13 cellular contexts compared by ENCODE assay signal in genomic region chr15:101062471-101063171, GRCh38.
DNase-seq lines count a peak whose midpoint lies in the region; ATAC-seq and TF ChIP-seq lines count a peak whose summit lies in the region.
"Had no signal": no experiment of that assay in that cellular context is flagged by ENCODE, and none has a peak within 500 bp of the region (broad histone marks: within the 10 kb centered on the region; RNA-seq: fewer than 3 reads in every experiment).

No MANE protein-coding gene starts in this region.

- no peak overlapping the region for H3K27ac Mint-ChIP-seq in activated T-helper 17 cell treated with anti-CD3 and anti-CD28 coated beads, Interleukin-2, amount 50 U/mL, for 72 hours
- H3K27ac Mint-ChIP-seq: HFFc6 had no signal

- H3K4me1 ChIP-seq in sigmoid colon = peaks cover 0 to 15% (median 15%) of the 10 kb centered on the region in 4 donors
- peaks cover 0 to 6% (median 0%) of the 10 kb centered on the region in 3 donors for H3K4me1 ChIP-seq in esophagus squamous epithelium

- H3K4me2 ChIP-seq in SU-DHL-6 (ENCODE audit: low read depth, low read length, poor library complexity, severe bottlenecking) = peak overlapping the region; percentile 13

- H3K4me3 Mint-ChIP-seq in activated T-helper 17 cell treated with anti-CD3 and anti-CD28 coated beads, Interleukin-2, amount 50 U/mL, for 72 hours = no peak overlapping the region
- H3K4me3 Mint-ChIP-seq: HFFc6 had no signal

- H3F3A ChIP-seq in SU-DHL-6 (ENCODE audit: insufficient read depth) = peaks cover 10% of the 10 kb centered on the region; the same call in 1 of the 2 replicates

- H3K9me2 ChIP-seq in SU-DHL-6 (replicated peaks; ENCODE audit: insufficient read depth, low read length) = no peaks in the 10 kb centered on the region

- peak; percentile 42 for DNase-seq in sigmoid colon
- no peak for DNase-seq in esophagus squamous epithelium (lab: John Stamatoyannopoulos, UW)
- DNase-seq in substantia nigra (lab: John Stamatoyannopoulos, UW) = no peak
- no peak for DNase-seq in AML-193 (lab: John Stamatoyannopoulos, UW)
- DNase-seq: anterior cingulate cortex, Calu3, HFFc6, NCI-H1694 had no signal

- H3K9me3 Mint-ChIP-seq in activated T-helper 17 cell treated with anti-CD3 and anti-CD28 coated beads, Interleukin-2, amount 50 U/mL, for 72 hours = no peaks in the 10 kb centered on the region
- H3K9me3 Mint-ChIP-seq: HFFc6 had no signal

- H3K4me1 Mint-ChIP-seq in activated T-helper 17 cell treated with anti-CD3 and anti-CD28 coated beads, Interleukin-2, amount 50 U/mL, for 72 hours = no peaks in the 10 kb centered on the region

- peak overlapping the region; percentile 18; the same call in 1 of the 2 replicates for H3K9ac ChIP-seq in SU-DHL-6 (ENCODE audit: low read length)

- 80 to 88% methylated on average over 18 of the region's 18 CpGs for WGBS in sigmoid colon, 2 donors
- 79 to 88% methylated on average over 14 to 17 of the region's 18 CpGs for WGBS in esophagus squamous epithelium, 2 donors

- H3K79me2 ChIP-seq in SU-DHL-6 (ENCODE audit: insufficient read depth, low read length) = no peaks in the 10 kb centered on the region

- ATAC-seq in GM18909 (IDR thresholded peaks at IDR 0.05; ENCODE audit: poor library complexity, unreplicated experiment) = peak; percentile 44
- ATAC-seq in HG02759 (IDR thresholded peaks at IDR 0.05; ENCODE audit: unreplicated experiment) = peak; percentile 47
- no peak for ATAC-seq in activated T-helper 17 cell treated with anti-CD3 and anti-CD28 coated beads, Interleukin-2, amount 50 U/mL, for 72 hours (replicated peaks)

- no peak for TF ChIP-seq CTCF in SU-DHL-6 (IDR thresholded peaks at IDR 0.05; ENCODE audit: insufficient read depth, low read length, poor library complexity, severe bottlenecking)
- no peak for TF ChIP-seq CTCF in sigmoid colon (IDR thresholded peaks at IDR 0.05)
- TF ChIP-seq CTCF in esophagus squamous epithelium (IDR thresholded peaks at IDR 0.05) = no peak

- TF ChIP-seq POLR2A in sigmoid colon (IDR thresholded peaks at IDR 0.05) = no peak
- TF ChIP-seq POLR2A in esophagus squamous epithelium (IDR thresholded peaks at IDR 0.05) = no peak

- no peak for TF ChIP-seq EP300 in sigmoid colon (IDR thresholded peaks at IDR 0.05)

- no peaks in the 10 kb centered on the region for H3K36me3 Mint-ChIP-seq in activated T-helper 17 cell treated with anti-CD3 and anti-CD28 coated beads, Interleukin-2, amount 50 U/mL, for 72 hours (ENCODE audit: low read depth)

- H3K27ac ChIP-seq in SU-DHL-6 (ENCODE audit: low read depth, low read length) (peak overlapping the region; percentile 74), sigmoid colon (no peak overlapping the region), esophagus squamous epithelium (no peak overlapping the region), substantia nigra (ENCODE audit: low read depth, low read length, poor library complexity, severe bottlenecking) (no peak overlapping the region)
- H3K27ac ChIP-seq: right atrium auricular region had no signal

- no peaks in the 10 kb centered on the region for H3K27me3 ChIP-seq in SU-DHL-6 (ENCODE audit: low read length)
- H3K27me3 ChIP-seq in sigmoid colon = no peaks in the 10 kb centered on the region
- no peaks in the 10 kb centered on the region for H3K27me3 ChIP-seq in esophagus squamous epithelium
- H3K27me3 ChIP-seq: right atrium auricular region had no signal

- H3K36me3 ChIP-seq in SU-DHL-6 (ENCODE audit: low read length) = peaks cover 13% of the 10 kb centered on the region; the same call in 1 of the 2 replicates
- H3K36me3 ChIP-seq in sigmoid colon = peaks cover 5 to 57% (median 16%) of the 10 kb centered on the region in 4 donors
- peaks cover 0 to 94% (median 15%) of the 10 kb centered on the region in 3 donors for H3K36me3 ChIP-seq in esophagus squamous epithelium
- H3K36me3 ChIP-seq: right atrium auricular region had no signal

- no peaks in the 10 kb centered on the region for H3K27me3 Mint-ChIP-seq in activated T-helper 17 cell treated with anti-CD3 and anti-CD28 coated beads, Interleukin-2, amount 50 U/mL, for 72 hours

- H3K9me3 ChIP-seq in SU-DHL-6 (ENCODE audit: insufficient read depth, low read length) (no peaks in the 10 kb centered on the region), sigmoid colon (no peaks in the 10 kb centered on the region), esophagus squamous epithelium (no peaks in the 10 kb centered on the region)
- H3K9me3 ChIP-seq: right atrium auricular region had no signal

- H3K4me3 ChIP-seq in SU-DHL-6 (ENCODE audit: insufficient read depth, low read length, poor library complexity, severe bottlenecking) (no peak overlapping the region), sigmoid colon (no peak overlapping the region), esophagus squamous epithelium (no peak overlapping the region)
- H3K4me3 ChIP-seq: right atrium auricular region had no signal

- no peaks in the 10 kb centered on the region for H4K20me1 ChIP-seq in SU-DHL-6 (ENCODE audit: low read depth, low read length)

- intact Hi-C loops in sigmoid colon (cut with DNase I) (no loop called here), esophagus squamous epithelium (cut with DNase I) (no loop called here)

- no peak overlapping the region for H2AFZ ChIP-seq in SU-DHL-6 (ENCODE audit: low read depth, low read length, severe bottlenecking)
